Comparison of ENCODE assay signal across 15 cellular contexts in genomic region chr2:9690252-9690651, GRCh38. TPM values are rescaled to one million over a fixed set of nuclear protein-coding genes. Genes with fewer than 3 reads are reported as not detected.
DNase-seq lines count a peak whose midpoint lies in the region; ATAC-seq, FAIRE-seq and TF ChIP-seq lines count a peak whose summit lies in the region.
"Had no signal": no experiment of that assay in that cellular context is flagged by ENCODE, and none has a peak within 500 bp of the region (broad histone marks: within the 10 kb centered on the region; RNA-seq: fewer than 3 reads in every experiment).

No MANE protein-coding gene starts in this region.

- no peak overlapping the region for H3K56ac ChIP-seq in H1 (replicated peaks; ENCODE audit: insufficient read length, low read depth, low read length)

- intact Hi-C loops in aorta (cut with DNase I): loop anchor here (5.0 to 10.0 kb wide), 2 partner anchors 58 to 135 kb away; partner anchors contain the start of genes ADAM17 (in 1 of the 2) and YWHAQ (in 1 of the 2)

- no peak overlapping the region for H3K14ac ChIP-seq in H1 (ENCODE audit: insufficient read length)

- peak overlapping the region; percentile 20 to 86 (median 82); a peak in 21 of 22 replicates for H3K9ac ChIP-seq in BLaER1 treated with 17β-estradiol and CSF1 and Interleukin-3, amounts not matched to agents 10 nM and 100 nM
- no peak overlapping the region; a peak in 1 of 7 replicates for H3K9ac ChIP-seq in H1 (replicated peaks in 1 of 4; ENCODE audit: extremely low read depth in 1 of 4, low read depth in 3 of 4, low read length in 3 of 4)

- TF ChIP-seq EP300 in H1 (IDR thresholded peaks at IDR 0.05; ENCODE audit: borderline replicate concordance in 1 of 2, low read depth in 2 of 2, low read length in 2 of 2): no peak

- no peaks in the 10 kb centered on the region for H3K79me2 ChIP-seq in H1 (ENCODE audit: control insufficient read depth in 1 of 2, insufficient read depth in 2 of 2, low read length in 2 of 2)

- peak overlapping the region; percentile 89; the same call in 1 of the 2 replicates for H2AFZ ChIP-seq in H1 (ENCODE audit: low read length)

- H2BK12ac ChIP-seq in H1 (ENCODE audit: low read depth, low read length): peak overlapping the region; percentile 52; the same call in 1 of the 2 replicates

- no peak overlapping the region for H3K23ac ChIP-seq in H1 (ENCODE audit: insufficient read length)

- no peak overlapping the region for H2AK5ac ChIP-seq in H1 (ENCODE audit: low read depth, low read length)

- peaks cover 0 to 5% (median 0%) of the 10 kb centered on the region in 11 experiments; a peak in 3 of 22 replicates for H3K9me3 ChIP-seq in BLaER1 treated with 17β-estradiol and CSF1 and Interleukin-3, amounts not matched to agents 10 nM and 100 nM (replicated peaks in 1 of 11)
- H3K9me3 ChIP-seq in H1 (ENCODE audit: insufficient read depth in 2 of 2, low read depth in 1 of 2, low read length in 1 of 2) (no peaks in the 10 kb centered on the region), aorta (ENCODE audit: control insufficient read depth, low read length) (no peaks in the 10 kb centered on the region)
- H3K9me3 ChIP-seq: body of pancreas had no signal

- H3K79me1 ChIP-seq in H1 (ENCODE audit: low read depth, low read length): no peaks in the 10 kb centered on the region

- no peaks in the 10 kb centered on the region for H4K20me1 ChIP-seq in BLaER1 treated with 17β-estradiol and CSF1 and Interleukin-3, amounts not matched to agents 10 nM and 100 nM
- no peaks in the 10 kb centered on the region for H4K20me1 ChIP-seq in H1 (replicated peaks in 1 of 2; ENCODE audit: control insufficient read depth in 1 of 2, insufficient read depth in 2 of 2, low read length in 2 of 2)

- no peak overlapping the region for H2BK15ac ChIP-seq in H1 (ENCODE audit: low read length)

- no peak overlapping the region for H2BK120ac ChIP-seq in H1 (replicated peaks; ENCODE audit: low read depth, low read length)

- H2BK5ac ChIP-seq in H1 (ENCODE audit: low read depth, low read length): no peak overlapping the region

- peaks cover 45 to 91% (median 87%) of the 10 kb centered on the region in 10 experiments for H3K4me1 ChIP-seq in BLaER1 treated with 17β-estradiol and CSF1 and Interleukin-3, amounts not matched to agents 10 nM and 100 nM
- H3K4me1 ChIP-seq in H1 (replicated peaks in 1 of 4; ENCODE audit: control insufficient read depth in 3 of 4, insufficient read depth in 4 of 4, low read length in 3 of 4): peaks cover 0 to 12% (median 2%) of the 10 kb centered on the region in 4 experiments; a peak in 5 of 7 replicates
- no peaks in the 10 kb centered on the region for H3K4me1 ChIP-seq in aorta (ENCODE audit: control insufficient read depth in 1 of 2, insufficient read depth in 2 of 2, low read length in 2 of 2)
- H3K4me1 ChIP-seq: body of pancreas had no signal

- TF ChIP-seq RAD21 in H1 (IDR thresholded peaks at IDR 0.05 in 1 of 2, conservative IDR thresholded peaks at IDR 0.05 in 1 of 2; ENCODE audit: low read depth in 2 of 2, low read length in 2 of 2): no peak

- no peak overlapping the region for H3K18ac ChIP-seq in H1 (ENCODE audit: extremely low read depth, low read length)

- H3K27ac ChIP-seq in BLaER1 treated with 17β-estradiol and CSF1 and Interleukin-3, amounts not matched to agents 10 nM and 100 nM: peak overlapping the region; percentile 44 to 97 (median 95); a peak in 21 of 22 replicates
- H3K27ac ChIP-seq in H1 (ENCODE audit: low read depth, low read length) (no peak overlapping the region), aorta (ENCODE audit: low read depth in 1 of 2, low read length in 2 of 2) (no peak overlapping the region)
- H3K27ac ChIP-seq: body of pancreas, C4-2B had no signal

- peak overlapping the region; percentile 69; the same call in 1 of the 2 replicates for H4K8ac ChIP-seq in H1 (ENCODE audit: extremely low read depth, insufficient read depth, low read length)

- H3K4me3 ChIP-seq in BLaER1 treated with 17β-estradiol and CSF1 and Interleukin-3, amounts not matched to agents 10 nM and 100 nM: peak overlapping the region in 7 of 10 experiments; percentile 14 to 58 (median 42); a peak in 11 of 20 replicates
- H3K4me3 ChIP-seq in H1 (ENCODE audit: extremely low read depth in 1 of 4, insufficient read depth in 2 of 4, low read depth in 3 of 4, low read length in 4 of 4): no peak overlapping the region
- no peak overlapping the region for H3K4me3 ChIP-seq in aorta (ENCODE audit: low read length in 2 of 2)
- H3K4me3 ChIP-seq: body of pancreas, smooth muscle cell had no signal

- 73% methylated on average over 7 of the region's 7 CpGs; no CpG with 5 or more reads in 1 of the 2 experiments for WGBS in H1 (ENCODE audit: extremely low coverage in 1 of 2, insufficient coverage in 1 of 2, insufficient read length in 1 of 2, insufficient replicate concordance in 2 of 2, low coverage in 1 of 2, low lambda C conversion rate in 2 of 2, missing lambda C conversion rate in 1 of 2), 2 experiments
- WGBS in aorta, 2 donors: 86 to 97% methylated on average over 7 of the region's 7 CpGs

- no peak for TF ChIP-seq CTCF in H1 (IDR thresholded peaks at IDR 0.05; ENCODE audit: control extremely low read depth in 1 of 3, insufficient read depth in 1 of 3, low read depth in 1 of 3, low read length in 3 of 3)

- no peak for TF ChIP-seq POLR2A in H1 (IDR thresholded peaks at IDR 0.05; ENCODE audit: control extremely low read depth in 1 of 2, low read depth in 2 of 2, low read length in 2 of 2)

- no peaks in the 10 kb centered on the region for H3K23me2 ChIP-seq in H1 (ENCODE audit: low read depth, low read length)

- no peaks in the 10 kb centered on the region for H3K36me3 ChIP-seq in BLaER1 treated with 17β-estradiol and CSF1 and Interleukin-3, amounts not matched to agents 10 nM and 100 nM
- H3K36me3 ChIP-seq in H1 (ENCODE audit: control insufficient read depth in 2 of 4, insufficient read depth in 4 of 4, low read length in 3 of 4) (no peaks in the 10 kb centered on the region), aorta (ENCODE audit: control insufficient read depth in 1 of 2, insufficient read depth in 2 of 2, low read length in 1 of 2) (no peaks in the 10 kb centered on the region)

- POLR2A ChIA-PET in H1 (lab: Charles Lee; ENCODE audit: partially characterized antibody): interaction anchor here (0.6 to 1.9 kb wide), 2 partner anchors 60 to 318 kb away, joined by 3 to 8 read pairs; partner anchors contain the start of gene YWHAQ

- CTCF ChIA-PET in H1 (lab: Charles Lee; ENCODE audit: partially characterized antibody): interaction anchor here (0.5 to 1.6 kb wide), 8 partner anchors 13 to 166 kb away, joined by 3 to 8 read pairs (median 3); no protein-coding TSS in a partner anchor

- peak overlapping the region; percentile 67 to 98 (median 95) for H3K4me2 ChIP-seq in BLaER1 treated with 17β-estradiol and CSF1 and Interleukin-3, amounts not matched to agents 10 nM and 100 nM
- no peak overlapping the region for H3K4me2 ChIP-seq in H1 (ENCODE audit: insufficient read depth in 1 of 2, low read depth in 2 of 2, low read length in 2 of 2)
- H3K4me2 ChIP-seq: smooth muscle cell had no signal

- no peak overlapping the region for H4K91ac ChIP-seq in H1 (replicated peaks; ENCODE audit: insufficient read length, low read length)

- H3K4ac ChIP-seq in H1 (replicated peaks; ENCODE audit: insufficient read length, low read depth, low read length): no peak overlapping the region

- no peaks in the 10 kb centered on the region for H3K27me3 ChIP-seq in BLaER1 treated with 17β-estradiol and CSF1 and Interleukin-3, amounts not matched to agents 10 nM and 100 nM
- H3K27me3 ChIP-seq in H1 (replicated peaks in 1 of 4; ENCODE audit: control insufficient read depth in 3 of 4, extremely low read depth in 1 of 4, insufficient read depth in 3 of 4, low read length in 3 of 4) (no peaks in the 10 kb centered on the region), aorta (ENCODE audit: control insufficient read depth in 1 of 2, insufficient read depth in 2 of 2, low read length in 1 of 2) (no peaks in the 10 kb centered on the region)
- H3K27me3 ChIP-seq: body of pancreas had no signal

- ATAC-seq in aorta (ENCODE audit: low FRiP score): no peak
- ATAC-seq: activated T-cell treated with anti-CD3 and anti-CD28 coated beads, Interleukin-2, amount 50 U/mL, for 72 hours; body of pancreas; natural killer cell had no signal

- peak; percentile 26 for DNase-seq in NCI-H69 (lab: John Stamatoyannopoulos, UW)
- DNase-seq in H1 (ENCODE audit: low read depth in 1 of 2, low spot score in 2 of 2): no peak
- DNase-seq in mesenteric fat pad (ENCODE audit: low spot score): peak; percentile 45
- no peak for DNase-seq in OCI-M2 (lab: John Stamatoyannopoulos, UW; ENCODE audit: unreplicated experiment)
- DNase-seq in aorta: no peak
- no peak for DNase-seq in H4 (ENCODE audit: low spot score)
- DNase-seq in activated CD4-positive, alpha-beta T cell treated with anti-CD3 and anti-CD28 coated beads, Interleukin-2, amount 50 U/mL, for 4 hours: no peak
- DNase-seq: activated T-cell treated with anti-CD3 and anti-CD28 coated beads, Interleukin-2, amount 50 U/mL, for 72 hours; natural killer cell; NCI-H1930 had no signal

- no peak for FAIRE-seq in H1 (lab: Jason Lieb, UNC)
- FAIRE-seq: TTC549 had no signal

- H4K5ac ChIP-seq in H1 (ENCODE audit: insufficient read length, low read depth, low read length): no peak overlapping the region

- H2BK20ac ChIP-seq in H1 (ENCODE audit: low read length): no peak overlapping the region; the same call in 1 of the 2 replicates

TF ChIP-seq in H1, 55 proteins besides CTCF, POLR2A, EP300 and RAD21 (continues in another document):
- TF ChIP-seq POU5F1 (IDR thresholded peaks at IDR 0.05; ENCODE audit: low read depth, low read length) (no peak), CEBPB (IDR thresholded peaks at IDR 0.05; ENCODE audit: low read depth, low read length) (no peak), EZH2 (IDR thresholded peaks at IDR 0.05; ENCODE audit: low read depth, low read length, severe bottlenecking) (no peak)

RNA-seq across cellular contexts. Expression of gene YWHAQ, which starts 59.5 kb away (rescaled TPM):
- total RNA-seq in H1 (2021; fragmentation: NEBNext Ultra II Directional; extraction: Animal tissue kit (Norgen Biotek cat#: 25700)): 468 and 480 TPM in 2 replicates
- polyA plus RNA-seq in H1 (2011; rRNA removed) (225 and 244 TPM in 2 replicates), aorta (100 to 1,000 TPM; 175 to 241 TPM)
- 275 TPM for polyA plus RNA-seq in H1 (2011; cell fraction: cytosol; rRNA removed)
- 165 TPM for polyA plus RNA-seq in H1 (2011; cell fraction: nucleus; rRNA removed)
- 328 to 469 TPM (median 389 TPM) in 4 replicates for polyA plus RNA-seq in H1 (2012, experiment 1 of 2)
- 58.5 TPM for polyA plus RNA-seq in H1 (2012, experiment 2 of 2)
- polyA plus RNA-seq in H1 (2013, experiment 1 of 2): 349 TPM
- polyA plus RNA-seq in H1 (2013, experiment 2 of 2): 354 TPM
- polyA minus RNA-seq in H1 (2011; rRNA and poly(A)+ RNA removed): 274 and 502 TPM in 2 replicates
- polyA minus RNA-seq in H1 (2011; cell fraction: cytosol; rRNA and poly(A)+ RNA removed): 210 TPM
- 102 TPM for polyA minus RNA-seq in H1 (2011; cell fraction: nucleus; rRNA and poly(A)+ RNA removed)
- total RNA-seq in mesenteric fat pad (183 TPM), aorta (100 to 1,000 TPM; 182 to 226 TPM)
- total RNA-seq in H4 (2014; rRNA removed; shearing (Covaris generic)): 279 and 391 TPM in 2 replicates

Comparison
In these comparisons a context has a peak if more than half of its experiments do, and no peak if none do; other contexts are left out.
1. H3K27ac ChIP-seq: peak in BLaER1 treated with 17β-estradiol and CSF1 and Interleukin-3, amounts not matched to agents 10 nM and 100 nM (11 of 11); none in H1 (single experiment) and aorta (0 of 2).
2. H3K4me2 ChIP-seq: peak in BLaER1 treated with 17β-estradiol and CSF1 and Interleukin-3, amounts not matched to agents 10 nM and 100 nM (11 of 11); none in H1 (0 of 2).
3. H3K4me3 ChIP-seq: peak in BLaER1 treated with 17β-estradiol and CSF1 and Interleukin-3, amounts not matched to agents 10 nM and 100 nM (7 of 10); none in H1 (0 of 4) and aorta (0 of 2).
4. H3K9ac ChIP-seq: peak in BLaER1 treated with 17β-estradiol and CSF1 and Interleukin-3, amounts not matched to agents 10 nM and 100 nM (11 of 11); none in H1 (0 of 4).
5. DNase-seq: peak in NCI-H69 (single experiment) and mesenteric fat pad (single experiment); none in H1 (0 of 2), OCI-M2 (single experiment), aorta (0 of 2), H4 (single experiment) and activated CD4-positive, alpha-beta T cell treated with anti-CD3 and anti-CD28 coated beads, Interleukin-2, amount 50 U/mL, for 4 hours (0 of 2).